In genomic region chr14:55245657-55246268, GRCh38 we compare ENCODE assay signal across 9 cellular contexts. TPM values are rescaled to one million over a fixed set of nuclear protein-coding genes. Genes with fewer than 3 reads are reported as not detected.
DNase-seq lines count a peak whose midpoint lies in the region; ATAC-seq and TF ChIP-seq lines count a peak whose summit lies in the region.
"Had no signal": no experiment of that assay in that cellular context is flagged by ENCODE, and none has a peak within 500 bp of the region (broad histone marks: within the 10 kb centered on the region; RNA-seq: fewer than 3 reads in every experiment).

No MANE protein-coding gene starts in this region.

- H3K4me1 Mint-ChIP-seq in brain, result no peaks in the 10 kb centered on the region

- no peaks in the 10 kb centered on the region for H3K4me1 ChIP-seq in mucosa of descending colon (ENCODE audit: low read depth)

- ATAC-seq in mucosa of descending colon, result peak; percentile 54

- no peak overlapping the region for H3K4me3 Mint-ChIP-seq in brain

- H3K36me3 Mint-ChIP-seq in brain, result no peaks in the 10 kb centered on the region
- H3K36me3 Mint-ChIP-seq: activated naive CD4-positive, alpha-beta T cell treated with anti-CD3 and anti-CD28 coated beads, Interleukin-2, amount 50 U/mL, for 72 hours had no signal

- peak; percentile 75 for TF ChIP-seq CTCF in LNCAP (IDR thresholded peaks at IDR 0.05)
- TF ChIP-seq CTCF in brain (conservative IDR thresholded peaks at IDR 0.05), result peak; percentile 32 to 40
- peak; percentile 38 for TF ChIP-seq CTCF in mucosa of descending colon (IDR thresholded peaks at IDR 0.05)

- DNase-seq in activated T-cell treated with anti-CD3 and anti-CD28 coated beads for 4 hours (peak; percentile 28), mucosa of descending colon (peak in 1 of 3 donors; percentile 75), cortex of kidney (lab: John Stamatoyannopoulos, UW) (no peak), posterior vena cava (ENCODE audit: low spot score) (no peak), glomerular visceral epithelial cell (ENCODE audit: extremely low spot score) (no peak)
- no peak for DNase-seq in activated T-cell treated with anti-CD3 and anti-CD28 coated beads, Interleukin-2, amount 50 U/mL, for 1 hour

- no peak overlapping the region for H3K27ac Mint-ChIP-seq in brain
- H3K27ac Mint-ChIP-seq: activated naive CD4-positive, alpha-beta T cell treated with anti-CD3 and anti-CD28 coated beads, Interleukin-2, amount 50 U/mL, for 72 hours had no signal

- H3K4me3 ChIP-seq in mucosa of descending colon, result no peak overlapping the region

- H3K27me3 Mint-ChIP-seq in brain, result peaks cover 26% of the 10 kb centered on the region

- intact Hi-C loops in mucosa of descending colon (cut with DNase I, micrococcal nuclease), result no loop called here
- intact Hi-C loops in posterior vena cava (cut with DNase I), result no loop called here

- peaks cover 0 to 3% (median 0%) of the 10 kb centered on the region in 5 experiments for H3K9me3 Mint-ChIP-seq in brain
- H3K9me3 Mint-ChIP-seq: activated naive CD4-positive, alpha-beta T cell treated with anti-CD3 and anti-CD28 coated beads, Interleukin-2, amount 50 U/mL, for 72 hours had no signal

- H3K36me3 ChIP-seq in mucosa of descending colon (ENCODE audit: low read depth), result no peaks in the 10 kb centered on the region

- no peaks in the 10 kb centered on the region for H3K9me3 ChIP-seq in mucosa of descending colon

RNA-seq across cellular contexts. Expression of gene FBXO34, which starts 25.5 kb away (rescaled TPM):
- 13.5 TPM for polyA plus RNA-seq in brain (ENCODE audit: insufficient read depth, low read depth, low replicate concordance)
- 10 to 100 TPM; 42.2 to 76.9 (median 59.1) TPM for total RNA-seq in mucosa of descending colon
- total RNA-seq in posterior vena cava, result 10 to 100 TPM; 15.4 to 20.5 TPM

RNA-seq across cellular contexts. Expression of gene DLGAP5, which starts 54.4 kb away (rescaled TPM):
- 19.4 TPM for polyA plus RNA-seq in brain (ENCODE audit: insufficient read depth, low read depth, low replicate concordance)
- total RNA-seq in mucosa of descending colon, result 10 to 100 TPM in 1 of 3 donors, 1 to 10 TPM in 2; 2.0 to 13.7 (median 3.3) TPM
- under 1 TPM; 0.10 to 0.69 TPM for total RNA-seq in posterior vena cava
